Comparison of ENCODE assay signal across 35 cellular contexts in the genomic region with DNA sequence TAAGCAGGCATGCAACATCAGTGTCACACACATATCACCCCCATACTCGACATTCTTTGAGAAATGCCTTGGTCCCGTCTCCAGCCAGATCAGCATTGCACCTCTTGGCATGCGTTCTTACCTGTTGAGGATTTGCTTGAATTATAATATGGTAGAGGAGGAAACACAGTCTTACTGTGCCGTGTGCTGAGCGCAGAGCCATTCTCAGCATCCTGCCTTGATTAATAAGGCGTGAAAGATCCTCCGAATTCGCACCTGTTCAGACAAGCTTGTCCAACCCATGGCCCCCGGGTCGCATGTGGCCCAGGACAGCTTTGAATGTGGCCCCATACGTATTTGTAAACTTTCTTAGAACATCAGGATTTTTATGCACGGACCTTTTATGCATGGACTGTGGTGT.
"Had no signal": no experiment of that assay in that cellular context is flagged by ENCODE, and none has a peak within 500 bp of the region (broad histone marks: within the 10 kb centered on the region; RNA-seq: fewer than 3 reads in every experiment).

No MANE protein-coding gene starts in this region.

- H3K27ac Mint-ChIP-seq: activated B cell treated with CpG ODN at 0.5 μM for 24 hours; activated CD4-positive, alpha-beta memory T cell treated with anti-CD3 and anti-CD28 coated beads for 36 hours; activated CD4-positive, alpha-beta T cell treated with anti-CD3 and anti-CD28 coated beads, Interleukin-2, amount 10 ng/mL, durations not matched to agents 24 days and 14 days; activated CD8-positive, alpha-beta T cell treated with anti-CD3 and anti-CD28 coated beads for 36 hours; activated naive CD4-positive, alpha-beta T cell treated with anti-CD3 and anti-CD28 coated beads for 36 hours; activated naive CD4-positive, alpha-beta T cell treated with anti-CD3 and anti-CD28 coated beads, Interleukin-2, amount 50 U/mL, for 72 hours; activated naive CD8-positive, alpha-beta T cell treated with anti-CD3 and anti-CD28 coated beads for 36 hours; activated T-cell treated with anti-CD3 and anti-CD28 coated beads, Interleukin-2, amount 50 U/mL, for 72 hours; activated T-helper 1 cell treated with anti-CD3 and anti-CD28 coated beads, Interleukin-12 subunit alpha, Interleukin-12 subunit beta, Interleukin-2, Interleukin-4 antibody, amounts not matched to agents 30 ng/mL and 10 ng/mL and 1 ng/mL, durations not matched to agents 14 hours and 24 hours and 36 hours; activated T-helper 17 cell treated with anti-CD3 and anti-CD28 coated beads, Interleukin-2, amount 50 U/mL, for 72 hours; T-helper 1 cell treated with Interleukin-12 subunit alpha and Interleukin-12 subunit beta and Interleukin-4 antibody, amounts not matched to agents 30 μg/mL and 1 μg/mL, for 36 hours; T-helper 2 cell treated with Interferon-gamma antibody and Interleukin-4, amounts not matched to agents 5 μg/mL and 100 μg/mL, for 36 hours had no signal

- H3K36me3 Mint-ChIP-seq: activated CD4-positive, alpha-beta memory T cell treated with anti-CD3 and anti-CD28 coated beads for 36 hours; activated naive CD4-positive, alpha-beta T cell treated with anti-CD3 and anti-CD28 coated beads, Interleukin-2, amount 50 U/mL, for 72 hours; activated naive CD8-positive, alpha-beta T cell treated with anti-CD3 and anti-CD28 coated beads for 36 hours had no signal

- H3K36me3 ChIP-seq: adrenal gland, brain microvascular endothelial cell, breast epithelium had no signal

- H3K4me1 Mint-ChIP-seq: activated CD4-positive, alpha-beta T cell treated with anti-CD3 and anti-CD28 coated beads, Interleukin-2, amount 10 ng/mL, durations not matched to agents 24 days and 14 days; activated naive CD8-positive, alpha-beta T cell treated with anti-CD3 and anti-CD28 coated beads for 36 hours; activated T-helper 17 cell treated with anti-CD3 and anti-CD28 coated beads, Interleukin-2, amount 50 U/mL, for 72 hours had no signal

- H3K9me3 Mint-ChIP-seq: activated B cell treated with CpG ODN at 0.5 μM for 24 hours; activated CD4-positive, alpha-beta memory T cell treated with anti-CD3 and anti-CD28 coated beads for 36 hours; activated CD4-positive, alpha-beta T cell treated with anti-CD3 and anti-CD28 coated beads, Interleukin-2, amount 10 ng/mL, durations not matched to agents 24 days and 14 days; activated CD8-positive, alpha-beta T cell treated with anti-CD3 and anti-CD28 coated beads for 36 hours; activated naive CD4-positive, alpha-beta T cell treated with anti-CD3 and anti-CD28 coated beads for 36 hours; activated naive CD4-positive, alpha-beta T cell treated with anti-CD3 and anti-CD28 coated beads, Interleukin-2, amount 50 U/mL, for 72 hours; activated naive CD8-positive, alpha-beta T cell treated with anti-CD3 and anti-CD28 coated beads for 36 hours; activated T-cell treated with anti-CD3 and anti-CD28 coated beads, Interleukin-2, amount 50 U/mL, for 4 hours; activated T-cell treated with anti-CD3 and anti-CD28 coated beads, Interleukin-2, amount 50 U/mL, for 72 hours; activated T-helper 1 cell treated with anti-CD3 and anti-CD28 coated beads, Interleukin-12 subunit alpha, Interleukin-12 subunit beta, Interleukin-2, Interleukin-4 antibody, amounts not matched to agents 30 ng/mL and 10 ng/mL and 1 ng/mL, durations not matched to agents 14 hours and 24 hours and 36 hours; activated T-helper 17 cell treated with anti-CD3 and anti-CD28 coated beads, Interleukin-2, amount 50 U/mL, for 72 hours; T-helper 1 cell treated with Interleukin-12 subunit alpha and Interleukin-12 subunit beta and Interleukin-4 antibody, amounts not matched to agents 30 μg/mL and 1 μg/mL, for 36 hours; T-helper 2 cell treated with Interferon-gamma antibody and Interleukin-4, amounts not matched to agents 5 μg/mL and 100 μg/mL, for 36 hours had no signal

- H3K4me3 Mint-ChIP-seq: activated B cell treated with CpG ODN at 0.5 μM for 24 hours; activated CD4-positive, alpha-beta memory T cell treated with anti-CD3 and anti-CD28 coated beads for 36 hours; activated CD4-positive, alpha-beta T cell treated with anti-CD3 and anti-CD28 coated beads, Interleukin-2, amount 10 ng/mL, durations not matched to agents 24 days and 14 days; activated CD8-positive, alpha-beta T cell treated with anti-CD3 and anti-CD28 coated beads for 36 hours; activated naive CD4-positive, alpha-beta T cell treated with anti-CD3 and anti-CD28 coated beads for 36 hours; activated naive CD8-positive, alpha-beta T cell treated with anti-CD3 and anti-CD28 coated beads for 36 hours; activated T-cell treated with anti-CD3 and anti-CD28 coated beads, Interleukin-2, amount 50 U/mL, for 4 hours; activated T-cell treated with anti-CD3 and anti-CD28 coated beads, Interleukin-2, amount 50 U/mL, for 72 hours; activated T-helper 1 cell treated with anti-CD3 and anti-CD28 coated beads, Interleukin-12 subunit alpha, Interleukin-12 subunit beta, Interleukin-2, Interleukin-4 antibody, amounts not matched to agents 30 ng/mL and 10 ng/mL and 1 ng/mL, durations not matched to agents 14 hours and 24 hours and 36 hours; activated T-helper 17 cell treated with anti-CD3 and anti-CD28 coated beads, Interleukin-2, amount 50 U/mL, for 72 hours; T-helper 1 cell treated with Interleukin-12 subunit alpha and Interleukin-12 subunit beta and Interleukin-4 antibody, amounts not matched to agents 30 μg/mL and 1 μg/mL, for 36 hours; T-helper 2 cell treated with Interferon-gamma antibody and Interleukin-4, amounts not matched to agents 5 μg/mL and 100 μg/mL, for 36 hours had no signal

- H3K27ac ChIP-seq: adrenal gland, body of pancreas, brain microvascular endothelial cell, breast epithelium, VCaP had no signal

- H3K4me3 ChIP-seq: adrenal gland, body of pancreas, breast epithelium had no signal

- H3K27me3 ChIP-seq: adrenal gland, body of pancreas, brain microvascular endothelial cell, breast epithelium had no signal

- H3K4me1 ChIP-seq: adrenal gland, body of pancreas had no signal

- H3K9me3 ChIP-seq: adrenal gland, body of pancreas, breast epithelium had no signal

- DNase-seq: activated B cell treated with CpG ODN at 0.5 μM for 24 hours; activated CD4-positive, alpha-beta memory T cell treated with anti-CD3 and anti-CD28 coated beads for 36 hours; activated CD4-positive, alpha-beta T cell treated with anti-CD3 and anti-CD28 coated beads for 4 hours; activated CD4-positive, alpha-beta T cell treated with anti-CD3 and anti-CD28 coated beads, Interleukin-2, amount 10 ng/mL, durations not matched to agents 24 days and 14 days; activated CD4-positive, alpha-beta T cell treated with anti-CD3 and anti-CD28 coated beads, Interleukin-2, amount 50 U/mL, for 1 hour; activated CD4-positive, alpha-beta T cell treated with anti-CD3 and anti-CD28 coated beads, Interleukin-2, amount 50 U/mL, for 4 hours; activated CD4-positive, CD25-positive, alpha-beta regulatory T cell treated with anti-CD3 and anti-CD28 coated beads, Interleukin-2, amount 50 U/mL, for 72 hours; activated CD8-positive, alpha-beta memory T cell treated with anti-CD3 and anti-CD28 coated beads, Interleukin-2, amount 50 U/mL, for 4 hours; activated CD8-positive, alpha-beta T cell treated with anti-CD3 and anti-CD28 coated beads for 36 hours; activated effector memory CD4-positive, alpha-beta T cell treated with anti-CD3 and anti-CD28 coated beads, Interleukin-2, amount 50 U/mL, for 16 hours; activated gamma-delta T cell treated with Interleukin-2 at 50 U/mL for 16 hours; activated naive CD4-positive, alpha-beta T cell; activated naive CD4-positive, alpha-beta T cell treated with anti-CD3 and anti-CD28 coated beads for 36 hours; activated naive CD4-positive, alpha-beta T cell treated with anti-CD3 and anti-CD28 coated beads, Interleukin-2, amount 50 U/mL, for 16 hours; activated naive CD8-positive, alpha-beta T cell treated with anti-CD3 and anti-CD28 coated beads for 36 hours; activated T-cell treated with anti-CD3 and anti-CD28 coated beads for 4 hours; activated T-cell treated with anti-CD3 and anti-CD28 coated beads, Interleukin-2, amount 50 U/mL, for 1 hour; activated T-cell treated with anti-CD3 and anti-CD28 coated beads, Interleukin-2, amount 50 U/mL, for 4 hours; activated T-cell treated with anti-CD3 and anti-CD28 coated beads, Interleukin-2, amount 50 U/mL, for 72 hours; adrenal gland; amniotic stem cell; aorta; body of pancreas; brain microvascular endothelial cell; central memory CD4-positive, alpha-beta T cell; T-helper 1 cell; T-helper 2 cell; T-helper 9 cell had no signal

- ATAC-seq: activated CD8-positive, alpha-beta T cell treated with anti-CD3 and anti-CD28 coated beads for 36 hours; activated naive CD4-positive, alpha-beta T cell treated with anti-CD3 and anti-CD28 coated beads, Interleukin-2, amount 50 U/mL, for 72 hours; activated T-cell treated with anti-CD3 and anti-CD28 coated beads, Interleukin-2, amount 50 U/mL, for 4 hours; activated T-cell treated with anti-CD3 and anti-CD28 coated beads, Interleukin-2, amount 50 U/mL, for 72 hours; activated T-helper 17 cell treated with anti-CD3 and anti-CD28 coated beads, Interleukin-2, amount 50 U/mL, for 72 hours; body of pancreas had no signal

- H3K27me3 Mint-ChIP-seq: activated B cell treated with CpG ODN at 0.5 μM for 24 hours; activated CD4-positive, alpha-beta memory T cell treated with anti-CD3 and anti-CD28 coated beads for 36 hours; activated CD4-positive, alpha-beta T cell treated with anti-CD3 and anti-CD28 coated beads, Interleukin-2, amount 10 ng/mL, durations not matched to agents 24 days and 14 days; activated CD8-positive, alpha-beta T cell treated with anti-CD3 and anti-CD28 coated beads for 36 hours; activated naive CD8-positive, alpha-beta T cell treated with anti-CD3 and anti-CD28 coated beads for 36 hours; activated T-helper 17 cell treated with anti-CD3 and anti-CD28 coated beads, Interleukin-2, amount 50 U/mL, for 72 hours had no signal
